ENCODE assay signal across 18 cellular contexts in genomic region chr2:232332940-232333259, GRCh38. TPM values are rescaled to one million over a fixed set of nuclear protein-coding genes. Genes with fewer than 3 reads are reported as not detected.
"Had no signal": no experiment of that assay in that cellular context is flagged by ENCODE, and none has a peak within 500 bp of the region (broad histone marks: within the 10 kb centered on the region; RNA-seq: fewer than 3 reads in every experiment).

No MANE protein-coding gene starts in this region.

- H3K4me1 ChIP-seq: parathyroid adenoma had no signal

- H3K27me3 Mint-ChIP-seq: naive thymus-derived CD4-positive, alpha-beta T cell; stimulated activated memory B cell treated with anti-CD40 and anti-IgM and Interleukin-4, amounts not matched to agents 10 μg/mL and 1 μg/mL and 100 μg/mL, for 72 hours had no signal

- H3K9me3 ChIP-seq: heart right ventricle, mucosa of descending colon had no signal

- H3K27me3 ChIP-seq: dorsolateral prefrontal cortex, heart right ventricle had no signal

- H3K4me3 Mint-ChIP-seq: endodermal cell; naive thymus-derived CD4-positive, alpha-beta T cell; stimulated activated memory B cell treated with anti-CD40 and anti-IgM and Interleukin-4, amounts not matched to agents 10 μg/mL and 1 μg/mL and 100 μg/mL, for 72 hours had no signal

- H3K9me3 Mint-ChIP-seq: endodermal cell; naive thymus-derived CD4-positive, alpha-beta T cell; stimulated activated memory B cell treated with anti-CD40 and anti-IgM and Interleukin-4, amounts not matched to agents 10 μg/mL and 1 μg/mL and 100 μg/mL, for 72 hours had no signal

- ATAC-seq: mucosa of descending colon; naive thymus-derived CD4-positive, alpha-beta T cell; stimulated activated memory B cell treated with anti-CD40 and anti-IgM and Interleukin-4, amounts not matched to agents 10 μg/mL and 1 μg/mL and 100 μg/mL, for 72 hours had no signal

- DNase-seq: activated CD4-positive, alpha-beta T cell treated with anti-CD3 and anti-CD28 coated beads, Interleukin-2, amount 50 U/mL, for 48 hours; activated naive CD4-positive, alpha-beta T cell; heart right ventricle; retina; stimulated activated CD4-positive, alpha-beta T cell treated with anti-CD3 and anti-CD28 coated beads, Interleukin-2, amount 100 ng/mL, for 48 hours; SW 1271 had no signal

- H3K9ac ChIP-seq: parathyroid adenoma had no signal

- H3K36me3 Mint-ChIP-seq: naive thymus-derived CD4-positive, alpha-beta T cell had no signal

- H2AFZ ChIP-seq: parathyroid adenoma had no signal

- H3K4me1 Mint-ChIP-seq: endodermal cell; naive thymus-derived CD4-positive, alpha-beta T cell had no signal

- H3K4me3 ChIP-seq: dorsolateral prefrontal cortex, heart right ventricle, mucosa of descending colon had no signal

- H3K27ac Mint-ChIP-seq: endodermal cell; naive thymus-derived CD4-positive, alpha-beta T cell; stimulated activated memory B cell treated with anti-CD40 and anti-IgM and Interleukin-4, amounts not matched to agents 10 μg/mL and 1 μg/mL and 100 μg/mL, for 72 hours had no signal

- H3K27ac ChIP-seq: dorsolateral prefrontal cortex, heart right ventricle, parathyroid adenoma had no signal

RNA-seq across cellular contexts. Expression of gene ALPP, which starts 45.7 kb away (rescaled TPM):
- total RNA-seq: endodermal cell; epithelial cell of proximal tubule; frontal cortex; heart right ventricle; mammary epithelial cell; T-helper 2 cell treated with Interferon-gamma antibody and Interleukin-4, amounts not matched to agents 100 ng/mL and 5 ng/mL, for 36 hours; urinary bladder had no signal
- polyA plus RNA-seq: adipose tissue; heart right ventricle; naive thymus-derived CD4-positive, alpha-beta T cell; urinary bladder had no signal
